In genomic region chr10:72333111-72334012, GRCh38 we compare ENCODE assay signal across 8 cellular contexts. TPM values are rescaled to one million over a fixed set of nuclear protein-coding genes. Genes with fewer than 3 reads are reported as not detected.
A peak's percentile ranks its signal among the peaks of the same experiment; 100 is the strongest.
DNase-seq lines count a peak whose midpoint lies in the region; ATAC-seq and TF ChIP-seq lines count a peak whose summit lies in the region.

No MANE protein-coding gene starts in this region.

- peaks cover 4% of the 10 kb centered on the region for H3K36me3 Mint-ChIP-seq in chondrocyte (ENCODE audit: low read depth)
- H3K36me3 Mint-ChIP-seq in naive thymus-derived CD8-positive, alpha-beta T cell: peaks cover 0 to 11% (median 6%) of the 10 kb centered on the region in 3 donors

- no peaks in the 10 kb centered on the region for H3K27me3 Mint-ChIP-seq in chondrocyte (ENCODE audit: low read depth)
- H3K27me3 Mint-ChIP-seq in naive thymus-derived CD8-positive, alpha-beta T cell: no peaks in the 10 kb centered on the region

- TF ChIP-seq CTCF in chondrocyte (IDR thresholded peaks at IDR 0.05) (no peak), uterus (IDR thresholded peaks at IDR 0.05) (no peak)

- ATAC-seq in Right ventricle myocardium inferior (no peak), Right ventricle myocardium superior (ENCODE audit: poor library complexity) (no peak)
- ATAC-seq in naive thymus-derived CD8-positive, alpha-beta T cell: no peak

- intact Hi-C loops in Right ventricle myocardium inferior (cut with DNase I): loop anchor here (2.0 kb wide), 1 partner anchor 111 kb away; no protein-coding TSS in a partner anchor
- intact Hi-C loops in Right ventricle myocardium superior (cut with DNase I): loop anchor here (10.0 kb wide), 4 partner anchors 89 to 439 kb away; partner anchors contain the start of gene CHST3
- intact Hi-C loops in uterus (cut with DNase I; ENCODE audit: low total_unique reads): loop anchor here (10.0 kb wide), 2 partner anchors 59 to 379 kb away; partner anchors contain the start of gene DDIT4

- peaks cover 12 to 28% of the 10 kb centered on the region in 2 donors for H3K4me1 ChIP-seq in uterus

- H3K4me3 ChIP-seq in uterus: no peak overlapping the region

- in situ Hi-C loops in KBM-7 (cut with MboI; ENCODE audit: low pct_unique_long_range_greater_than_20kb, low sequenced_read_pairs): loop anchor here (25.0 kb wide), 3 partner anchors 196 to 996 kb away; no protein-coding TSS in a partner anchor

- H3K9me3 Mint-ChIP-seq in chondrocyte (ENCODE audit: low read depth): no peaks in the 10 kb centered on the region
- H3K9me3 Mint-ChIP-seq in naive thymus-derived CD8-positive, alpha-beta T cell: no peaks in the 10 kb centered on the region

- peak overlapping the region; percentile 95 for H3K27ac Mint-ChIP-seq in chondrocyte (ENCODE audit: unreplicated experiment)
- peak overlapping the region; percentile 90 to 99 (median 98) for H3K27ac Mint-ChIP-seq in naive thymus-derived CD8-positive, alpha-beta T cell

- H3K36me3 ChIP-seq in uterus: no peaks in the 10 kb centered on the region

- H3K27me3 ChIP-seq in uterus: no peaks in the 10 kb centered on the region

- H3K4me1 Mint-ChIP-seq in chondrocyte (ENCODE audit: low read depth): peaks cover 81% of the 10 kb centered on the region
- H3K4me1 Mint-ChIP-seq in naive thymus-derived CD8-positive, alpha-beta T cell: peaks cover 38 to 89% (median 89%) of the 10 kb centered on the region in 4 donors

- peak overlapping the region; percentile 75 to 87 for H3K27ac ChIP-seq in uterus

- POLR2A ChIA-PET in naive thymus-derived CD8-positive, alpha-beta T cell (lab: Charles Lee): interaction anchor here (0.6 to 8.3 kb wide), 17 partner anchors 12 to 276 kb away, joined by 3 to 124 read pairs (median 7); partner anchors contain the start of genes ANAPC16, ASCC1 and DDIT4

- no peak for TF ChIP-seq POLR2A in uterus (IDR thresholded peaks at IDR 0.05)

- DNase-seq in Right ventricle myocardium inferior (ENCODE audit: missing footprints) (peak; percentile 62), Right ventricle myocardium superior (no peak), chondrocyte (ENCODE audit: low spot score) (no peak), uterus (no peak), cerebellar nuclear complex (lab: John Stamatoyannopoulos, UW) (no peak), NCI-H1930 (lab: John Stamatoyannopoulos, UW) (no peak), KBM-7 (no peak)
- DNase-seq in naive thymus-derived CD8-positive, alpha-beta T cell: no peak

- no peaks in the 10 kb centered on the region for H3K9me3 ChIP-seq in uterus

- no peak overlapping the region for H3K4me3 Mint-ChIP-seq in chondrocyte (ENCODE audit: unreplicated experiment)
- peak overlapping the region in 9 of 10 donors; percentile 22 to 79 (median 39) for H3K4me3 Mint-ChIP-seq in naive thymus-derived CD8-positive, alpha-beta T cell

RNA-seq across cellular contexts. Expression of gene DNAJB12, which starts 21.4 kb away (rescaled TPM):
- 25.6 TPM for total RNA-seq in Right ventricle myocardium inferior
- 26.1 TPM for total RNA-seq in Right ventricle myocardium superior
- 27.3 to 29.8 TPM (median 28.7 TPM) in 3 replicates for total RNA-seq in chondrocyte
- 10 to 100 TPM; 25.5 to 27.9 TPM for total RNA-seq in naive thymus-derived CD8-positive, alpha-beta T cell
- polyA plus RNA-seq in naive thymus-derived CD8-positive, alpha-beta T cell: 10 to 100 TPM; 13.1 to 25.0 (median 16.6) TPM
- 10 to 100 TPM; 18.4 to 34.8 (median 22.7) TPM for total RNA-seq in uterus

RNA-seq across cellular contexts. Expression of gene DDIT4, which starts 59.6 kb away (rescaled TPM):
- total RNA-seq in Right ventricle myocardium inferior: 71.4 TPM
- total RNA-seq in Right ventricle myocardium superior: 54.8 TPM
- total RNA-seq in chondrocyte: 68.5 to 241 TPM (median 227 TPM) in 3 replicates
- total RNA-seq in naive thymus-derived CD8-positive, alpha-beta T cell: 10 to 100 TPM; 23.8 to 29.6 TPM
- polyA plus RNA-seq in naive thymus-derived CD8-positive, alpha-beta T cell: 100 to 1,000 TPM in 2 of 3 donors, 10 to 100 TPM in 1; 68.0 to 190 (median 189) TPM
- total RNA-seq in uterus: 100 to 1,000 TPM; 118 to 210 (median 145) TPM
